In genomic region chrX:41870719-41871151, GRCh38 we compare ENCODE assay signal across 1 cellular context.
TF ChIP-seq lines count a peak whose summit lies in the region.

No MANE protein-coding gene starts in this region.

TF ChIP-seq in H1, 55 proteins besides CTCF, POLR2A, EP300 and RAD21:
- TF ChIP-seq E2F6 (IDR thresholded peaks at IDR 0.05) (no peak), ATF3 (IDR thresholded peaks at IDR 0.05; ENCODE audit: insufficient read depth, low read depth, low read length) (no peak), ZNF274 (IDR thresholded peaks at IDR 0.05; ENCODE audit: borderline replicate concordance, extremely low read depth, low read length) (no peak), HDAC6 (IDR thresholded peaks at IDR 0.05; ENCODE audit: low read depth, low read length) (no peak), EZH2 (IDR thresholded peaks at IDR 0.05; ENCODE audit: low read depth, low read length, severe bottlenecking) (no peak), GABPA (IDR thresholded peaks at IDR 0.05; ENCODE audit: borderline replicate concordance, insufficient read depth, low read length) (no peak), TAF7 (optimal IDR thresholded peaks at IDR 0.05; ENCODE audit: borderline replicate concordance, low read depth, low read length) (no peak), PHF8 (conservative IDR thresholded peaks at IDR 0.05; ENCODE audit: low read depth, low read length) (no peak), NRF1 (IDR thresholded peaks at IDR 0.05; ENCODE audit: low read depth, low read length) (no peak), MAFK (IDR thresholded peaks at IDR 0.05; ENCODE audit: low read depth, low read length) (no peak), MAX (IDR thresholded peaks at IDR 0.05) (no peak), HDAC2 (IDR thresholded peaks at IDR 0.05; ENCODE audit: borderline replicate concordance in 1 of 2, low read depth in 2 of 2, low read length in 2 of 2) (no peak), TCF12 (IDR thresholded peaks at IDR 0.05; ENCODE audit: low read depth, low read length) (no peak), POU5F1 (IDR thresholded peaks at IDR 0.05; ENCODE audit: low read depth, low read length) (no peak), SIRT6 (IDR thresholded peaks at IDR 0.05; ENCODE audit: low read length) (no peak)
